25 cellular contexts compared by ENCODE assay signal in the genomic region with DNA sequence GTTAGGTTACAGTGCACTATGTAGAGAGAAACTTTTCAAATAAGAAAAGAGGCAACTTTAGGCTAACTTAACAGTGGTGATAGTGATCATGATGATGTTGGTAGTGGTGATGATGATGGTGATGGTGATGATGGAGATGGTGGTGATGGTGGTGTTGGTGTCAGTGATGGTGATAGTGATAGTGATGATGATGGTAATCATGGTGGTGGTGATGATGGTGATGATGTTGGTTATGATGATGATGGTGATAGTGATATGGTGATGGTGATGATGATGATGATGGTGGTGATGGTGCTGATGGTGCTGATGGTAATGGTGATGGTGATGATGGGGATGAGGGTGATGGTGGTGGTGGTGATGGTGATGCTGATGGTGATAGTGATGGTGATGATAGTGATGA.
A peak's percentile ranks its signal among the peaks of the same experiment; 100 is the strongest.
DNase-seq lines count a peak whose midpoint lies in the region; ATAC-seq, FAIRE-seq and TF ChIP-seq lines count a peak whose summit lies in the region.
"Had no signal": no experiment of that assay in that cellular context is flagged by ENCODE, and none has a peak within 500 bp of the region (broad histone marks: within the 10 kb centered on the region; RNA-seq: fewer than 3 reads in every experiment).

No MANE protein-coding gene starts in this region.

- peak; percentile 96 for FAIRE-seq in urothelium cell line (lab: Jason Lieb, UNC)
- FAIRE-seq: A549, D721Med, G401.6, GM12892, GM19239 had no signal

- DNase-seq in central memory CD8-positive, alpha-beta T cell (ENCODE audit: low spot score in 2 of 2), result no peak
- DNase-seq in memory B cell (ENCODE audit: low spot score in 2 of 2), result no peak
- DNase-seq in urothelium cell line (ENCODE audit: low spot score), result no peak
- no peak for DNase-seq in H4 (ENCODE audit: low spot score)
- DNase-seq in SHP77 treated with DMSO at 0.1 percent for 48 hours (lab: John Stamatoyannopoulos, UW), result no peak
- DNase-seq: BE2C; CD4-positive, alpha-beta memory T cell; COR-L47; DMS153; DMS79 treated with DMSO at 0.1 percent for 48 hours; EL; HCEC 1CT had no signal

- H3K4me1 ChIP-seq in HEK293 (ENCODE audit: control insufficient read depth, insufficient read depth, low read length), result no peaks in the 10 kb centered on the region
- H3K4me1 ChIP-seq: A549, BE2C had no signal

- H3K9me3 ChIP-seq in HEK293 (ENCODE audit: control insufficient read depth, insufficient read depth, low read depth, low read length), result no peaks in the 10 kb centered on the region
- H3K9me3 ChIP-seq: BE2C had no signal

- CTCF ChIA-PET in HEK293 (lab: Yijun Ruan, JAX), result interaction anchor here (0.6 kb wide), 1 partner anchor 330 kb away, joined by 3 read pairs; no protein-coding TSS in a partner anchor

- H3K4me1 Mint-ChIP-seq in central memory CD8-positive, alpha-beta T cell, result peaks cover 11% of the 10 kb centered on the region
- H3K4me1 Mint-ChIP-seq in memory B cell, result peaks cover 4% of the 10 kb centered on the region
- H3K4me1 Mint-ChIP-seq: GM23338, IgD-negative memory B cell had no signal

- ATAC-seq in central memory CD8-positive, alpha-beta T cell (replicated peaks; ENCODE audit: extremely low read depth, poor library complexity, severe bottlenecking), result no peak
- ATAC-seq in memory B cell (ENCODE audit: low read depth) (no peak), HG03159 (IDR thresholded peaks at IDR 0.05; ENCODE audit: unreplicated experiment) (no peak), GM19452 (IDR thresholded peaks at IDR 0.05; ENCODE audit: unreplicated experiment) (no peak)
- ATAC-seq: A549, GM23338 had no signal

- peak overlapping the region; percentile 0 for H3K27ac Mint-ChIP-seq in central memory CD8-positive, alpha-beta T cell (ENCODE audit: low read depth)
- H3K27ac Mint-ChIP-seq in memory B cell, result peak overlapping the region; percentile 2
- H3K27ac Mint-ChIP-seq: GM23338 had no signal

- H3K27ac ChIP-seq in HEK293 (ENCODE audit: extremely low read depth, low read depth, low read length), result no peak overlapping the region
- H3K27ac ChIP-seq: A549, C4-2B, HL-60, KMS-11 had no signal

- H3K36me3 Mint-ChIP-seq in central memory CD8-positive, alpha-beta T cell (ENCODE audit: insufficient read depth), result no peaks in the 10 kb centered on the region
- no peaks in the 10 kb centered on the region for H3K36me3 Mint-ChIP-seq in memory B cell
- H3K36me3 Mint-ChIP-seq: CD4-positive, alpha-beta memory T cell had no signal

- no peaks in the 10 kb centered on the region for H3K36me3 ChIP-seq in HEK293 (ENCODE audit: control insufficient read depth in 2 of 2, insufficient read depth in 1 of 2, low read length in 2 of 2)
- H3K36me3 ChIP-seq: BE2C had no signal

- no peaks in the 10 kb centered on the region for H3K27me3 Mint-ChIP-seq in central memory CD8-positive, alpha-beta T cell
- H3K27me3 Mint-ChIP-seq in memory B cell, result no peaks in the 10 kb centered on the region

- POLR2A ChIA-PET in HEK293 (lab: Yijun Ruan, JAX), result no interaction called here

- peaks cover 14% of the 10 kb centered on the region for H3K9me3 Mint-ChIP-seq in central memory CD8-positive, alpha-beta T cell
- peaks cover 4% of the 10 kb centered on the region for H3K9me3 Mint-ChIP-seq in memory B cell

- H3K4me3 ChIP-seq in HEK293 (ENCODE audit: low read depth, low read length), result no peak overlapping the region
- H3K4me3 ChIP-seq: A549, GM23338 had no signal

- H3K4me3 Mint-ChIP-seq in central memory CD8-positive, alpha-beta T cell, result no peak overlapping the region
- H3K4me3 Mint-ChIP-seq in memory B cell, result no peak overlapping the region
- H3K4me3 Mint-ChIP-seq: CD4-positive, alpha-beta memory T cell; GM23338; IgD-negative memory B cell had no signal

- no peak for TF ChIP-seq CTCF in HEK293 (tag by site-specific recombination; IDR thresholded peaks at IDR 0.05)

TF ChIP-seq in HEK293, 187 proteins besides CTCF, POLR2A, EP300 and RAD21:
- TF ChIP-seq BCL11A (tag by site-specific recombination; IDR thresholded peaks at IDR 0.05; ENCODE audit: low read depth), result no peak
- TF ChIP-seq, protein P1, sequence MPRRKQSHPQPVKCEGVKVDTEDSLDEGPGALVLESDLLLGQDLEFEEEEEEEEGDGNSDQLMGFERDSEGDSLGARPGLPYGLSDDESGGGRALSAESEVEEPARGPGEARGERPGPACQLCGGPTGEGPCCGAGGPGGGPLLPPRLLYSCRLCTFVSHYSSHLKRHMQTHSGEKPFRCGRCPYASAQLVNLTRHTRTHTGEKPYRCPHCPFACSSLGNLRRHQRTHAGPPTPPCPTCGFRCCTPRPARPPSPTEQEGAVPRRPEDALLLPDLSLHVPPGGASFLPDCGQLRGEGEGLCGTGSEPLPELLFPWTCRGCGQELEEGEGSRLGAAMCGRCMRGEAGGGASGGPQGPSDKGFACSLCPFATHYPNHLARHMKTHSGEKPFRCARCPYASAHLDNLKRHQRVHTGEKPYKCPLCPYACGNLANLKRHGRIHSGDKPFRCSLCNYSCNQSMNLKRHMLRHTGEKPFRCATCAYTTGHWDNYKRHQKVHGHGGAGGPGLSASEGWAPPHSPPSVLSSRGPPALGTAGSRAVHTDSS (tag by site-specific recombination; IDR thresholded peaks at IDR 0.05), result peak; percentile 91
